8 cellular contexts compared by ENCODE assay signal in genomic region chr20:32902456-32903420, GRCh38.
A peak's percentile ranks its signal among the peaks of the same experiment; 100 is the strongest.
DNase-seq lines count a peak whose midpoint lies in the region; ATAC-seq and FAIRE-seq lines count a peak whose summit lies in the region.

No MANE protein-coding gene starts in this region.

- DNase-seq in LoVo (ENCODE audit: low spot score) (peak; percentile 55), T-helper 2 cell (peak; percentile 44 to 78 (median 48)), anterior cingulate cortex (lab: John Stamatoyannopoulos, UW) (peak in 54 of 58 donors; percentile 3 to 76 (median 41)), hippocampal formation (lab: John Stamatoyannopoulos, UW) (peak; percentile 56 to 58)
- peak; percentile 75 for DNase-seq in stimulated activated CD4-positive, alpha-beta T cell treated with anti-CD3 and anti-CD28 coated beads, Interleukin-15, amount 100 ng/mL, for 24 hours

- ATAC-seq in HG03025 (IDR thresholded peaks at IDR 0.05; ENCODE audit: low FRiP score, unreplicated experiment) (no peak), HG02970 (IDR thresholded peaks at IDR 0.05; ENCODE audit: low FRiP score, unreplicated experiment) (no peak)

- FAIRE-seq in G401.6 (lab: Jason Lieb, UNC): peak; percentile 69
